In the genomic region with DNA sequence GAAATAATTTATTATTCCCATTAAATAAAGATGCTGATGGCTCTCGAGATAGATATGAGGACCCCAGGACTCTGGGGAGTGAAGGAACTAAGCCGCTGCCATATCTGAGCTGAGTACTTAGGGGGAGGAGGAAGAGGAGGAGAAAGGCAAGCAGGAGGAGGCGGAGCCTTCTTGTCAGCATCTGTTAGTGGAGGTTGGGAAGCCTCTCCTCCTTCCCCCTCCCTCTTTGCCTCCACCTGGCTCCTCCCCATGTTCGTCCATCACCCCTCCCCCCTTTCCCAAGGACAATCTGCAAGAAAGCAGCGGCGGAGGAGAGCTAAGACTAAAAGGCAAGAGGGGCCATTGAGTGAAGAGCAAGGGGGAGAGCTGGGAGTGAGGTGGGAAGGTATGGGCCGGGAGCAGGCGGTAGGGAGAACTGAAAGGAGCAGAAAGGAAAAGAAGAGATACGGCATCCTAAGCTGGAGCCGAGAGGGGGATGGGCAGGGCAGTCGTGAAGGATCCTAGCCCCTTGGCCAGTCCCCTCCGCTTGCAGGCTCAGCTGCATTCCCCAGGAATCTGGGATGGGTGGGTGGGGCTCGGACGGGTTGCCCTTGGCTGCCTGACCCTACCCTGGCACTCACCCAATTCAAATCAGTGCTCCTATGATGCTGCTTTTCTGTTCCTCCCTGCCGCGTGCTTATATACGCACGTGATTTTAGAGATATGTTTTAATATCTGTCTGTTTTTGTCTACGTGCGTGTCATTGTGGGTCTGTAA, we compare ENCODE assay signal across 8 cellular contexts. TPM values are rescaled to one million over a fixed set of nuclear protein-coding genes. Genes with fewer than 3 reads are reported as not detected.
DNase-seq lines count a peak whose midpoint lies in the region; ATAC-seq and TF ChIP-seq lines count a peak whose summit lies in the region.

A gene (plus strand): TSS at position 287 of the 756 bp plus-strand sequence. CDS start 3,411 bp downstream, outside the sequence.

- no peaks in the 10 kb centered on the region for H3K9me3 Mint-ChIP-seq in activated naive CD4-positive, alpha-beta T cell treated with anti-CD3 and anti-CD28 coated beads, Interleukin-2, amount 50 U/mL, for 24 hours

- H3K9ac ChIP-seq in SK-N-MC (ENCODE audit: insufficient read length): peak within 1 kb of the TSS; percentile 76

- peaks cover 1% of the 10 kb centered on the region for H3K27me3 Mint-ChIP-seq in activated naive CD4-positive, alpha-beta T cell treated with anti-CD3 and anti-CD28 coated beads, Interleukin-2, amount 50 U/mL, for 24 hours

- CTCF ChIA-PET in HEK293 (lab: Yijun Ruan, JAX): interaction anchor here (1.1 to 1.9 kb wide), 3 partner anchors 10 to 156 kb away, joined by 3 to 4 read pairs (median 4); a partner anchor contains a TSS

- peaks cover 0 to 20% of the 10 kb centered on the region in 2 experiments; a peak in 2 of 3 replicates for H3K36me3 ChIP-seq in HEK293 (ENCODE audit: control insufficient read depth in 2 of 2, insufficient read depth in 1 of 2, low read length in 2 of 2)
- H3K36me3 ChIP-seq in SK-N-MC (ENCODE audit: insufficient read depth, low read length): peaks cover 26% of the 10 kb centered on the region
- H3K36me3 ChIP-seq in thymus (ENCODE audit: control insufficient read depth, insufficient read depth): no peaks in the 10 kb centered on the region

- TF ChIP-seq CTCF in HEK293 (tag by site-specific recombination; IDR thresholded peaks at IDR 0.05): no peak
- TF ChIP-seq CTCF in omental fat pad (IDR thresholded peaks at IDR 0.05): peak in 1 of 3 donors; percentile 4

- DNase-seq in GM03348 (ENCODE audit: low spot score) (peak; percentile 96), MV-4-11 (lab: John Stamatoyannopoulos, UW) (peak; percentile 7), SK-N-MC (ENCODE audit: low read depth, low spot score) (peak; percentile 69), globus pallidus (ENCODE audit: low spot score) (peak; percentile 64), omental fat pad (ENCODE audit: low spot score) (peak; percentile 29)

- peak within 1 kb of the TSS; percentile 99 for H3K4me3 Mint-ChIP-seq in activated naive CD4-positive, alpha-beta T cell treated with anti-CD3 and anti-CD28 coated beads, Interleukin-2, amount 50 U/mL, for 24 hours

- H3K4me1 ChIP-seq in HEK293 (ENCODE audit: control insufficient read depth, insufficient read depth, low read length) (peaks cover 14% of the 10 kb centered on the region), thymus (ENCODE audit: control insufficient read depth, insufficient read depth, low read length) (peaks cover 10% of the 10 kb centered on the region)

- H3K27me3 ChIP-seq in thymus (ENCODE audit: control insufficient read depth, insufficient read depth): no peaks in the 10 kb centered on the region

- ATAC-seq in omental fat pad (ENCODE audit: low FRiP score): peak; percentile 99

- H3K4me3 ChIP-seq in HEK293 (ENCODE audit: low read depth, low read length) (peak within 1 kb of the TSS; percentile 59), SK-N-MC (peak within 1 kb of the TSS; percentile 86), thymus (ENCODE audit: low read length) (peak within 1 kb of the TSS; percentile 58)

- no peaks in the 10 kb centered on the region for H3K9me3 ChIP-seq in HEK293 (ENCODE audit: control insufficient read depth, insufficient read depth, low read depth, low read length)
- no peaks in the 10 kb centered on the region for H3K9me3 ChIP-seq in SK-N-MC (ENCODE audit: low read depth, low read length)
- H3K9me3 ChIP-seq in thymus (ENCODE audit: control insufficient read depth): no peaks in the 10 kb centered on the region

- H3K4me1 Mint-ChIP-seq in activated naive CD4-positive, alpha-beta T cell treated with anti-CD3 and anti-CD28 coated beads, Interleukin-2, amount 50 U/mL, for 24 hours: peaks cover 25% of the 10 kb centered on the region

- peaks cover 10% of the 10 kb centered on the region for H3K36me3 Mint-ChIP-seq in activated naive CD4-positive, alpha-beta T cell treated with anti-CD3 and anti-CD28 coated beads, Interleukin-2, amount 50 U/mL, for 24 hours

- peak within 1 kb of the TSS; percentile 97 for H3K27ac Mint-ChIP-seq in activated naive CD4-positive, alpha-beta T cell treated with anti-CD3 and anti-CD28 coated beads, Interleukin-2, amount 50 U/mL, for 24 hours

- POLR2A ChIA-PET in HEK293 (lab: Yijun Ruan, JAX): interaction anchor here (0.5 to 2.2 kb wide), 11 partner anchors 9 to 653 kb away, joined by 3 to 24 read pairs (median 5); a partner anchor contains a TSS

- peak within 1 kb of the TSS; percentile 32 for H3K27ac ChIP-seq in HEK293 (ENCODE audit: extremely low read depth, low read depth, low read length)
- no peak within 1 kb of the TSS; the same call in 1 of the 2 replicates for H3K27ac ChIP-seq in SK-N-MC
- no peak within 1 kb of the TSS for H3K27ac ChIP-seq in thymus (ENCODE audit: low read depth)

- 3% methylated on average over 20 of the region's 20 CpGs for WGBS in thymus

TF ChIP-seq in HEK293, 187 proteins besides CTCF, POLR2A, EP300 and RAD21 (continues in another document):
- TF ChIP-seq ZNF248 (tag by site-specific recombination; IDR thresholded peaks at IDR 0.05): no peak
- 0 out of 2 replicates have a peak, but pooled peaks have one; percentile 52 for TF ChIP-seq ZNF2 (tag by site-specific recombination; IDR thresholded peaks at IDR 0.05)
- no peak for TF ChIP-seq ZNF521 (tag by site-specific recombination; IDR thresholded peaks at IDR 0.05)
- TF ChIP-seq ZNF701 (tag by site-specific recombination; IDR thresholded peaks at IDR 0.05): no peak
- TF ChIP-seq ZNF114 (tag by site-specific recombination; IDR thresholded peaks at IDR 0.05): no peak
- no peak; the same call in 1 of the 2 replicates for TF ChIP-seq KLF8 (tag by site-specific recombination; IDR thresholded peaks at IDR 0.05)
- TF ChIP-seq ZBTB48 (tag by site-specific recombination; IDR thresholded peaks at IDR 0.05): peak; percentile 84
- TF ChIP-seq ZNF610 (tag by site-specific recombination; IDR thresholded peaks at IDR 0.05; ENCODE audit: borderline replicate concordance): 0 out of 2 replicates have a peak, but pooled peaks have one; percentile 50
- TF ChIP-seq, protein P1, sequence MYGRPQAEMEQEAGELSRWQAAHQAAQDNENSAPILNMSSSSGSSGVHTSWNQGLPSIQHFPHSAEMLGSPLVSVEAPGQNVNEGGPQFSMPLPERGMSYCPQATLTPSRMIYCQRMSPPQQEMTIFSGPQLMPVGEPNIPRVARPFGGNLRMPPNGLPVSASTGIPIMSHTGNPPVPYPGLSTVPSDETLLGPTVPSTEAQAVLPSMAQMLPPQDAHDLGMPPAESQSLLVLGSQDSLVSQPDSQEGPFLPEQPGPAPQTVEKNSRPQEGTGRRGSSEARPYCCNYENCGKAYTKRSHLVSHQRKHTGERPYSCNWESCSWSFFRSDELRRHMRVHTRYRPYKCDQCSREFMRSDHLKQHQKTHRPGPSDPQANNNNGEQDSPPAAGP (tag by site-specific recombination; IDR thresholded peaks at IDR 0.05): no peak
- TF ChIP-seq ZNF366 (tag by site-specific recombination; conservative IDR thresholded peaks at IDR 0.05): peak; percentile 94
- TF ChIP-seq ZNF76 (tag by site-specific recombination; IDR thresholded peaks at IDR 0.05; ENCODE audit: borderline replicate concordance, low read depth): peak; percentile 87
- TF ChIP-seq ZNF785 (tag by site-specific recombination; IDR thresholded peaks at IDR 0.05): no peak
- peak; percentile 76 for TF ChIP-seq SP2 (tag by site-specific recombination; IDR thresholded peaks at IDR 0.05)
- no peak for TF ChIP-seq FEZF1 (tag by site-specific recombination; IDR thresholded peaks at IDR 0.05)
- TF ChIP-seq, protein P2, sequence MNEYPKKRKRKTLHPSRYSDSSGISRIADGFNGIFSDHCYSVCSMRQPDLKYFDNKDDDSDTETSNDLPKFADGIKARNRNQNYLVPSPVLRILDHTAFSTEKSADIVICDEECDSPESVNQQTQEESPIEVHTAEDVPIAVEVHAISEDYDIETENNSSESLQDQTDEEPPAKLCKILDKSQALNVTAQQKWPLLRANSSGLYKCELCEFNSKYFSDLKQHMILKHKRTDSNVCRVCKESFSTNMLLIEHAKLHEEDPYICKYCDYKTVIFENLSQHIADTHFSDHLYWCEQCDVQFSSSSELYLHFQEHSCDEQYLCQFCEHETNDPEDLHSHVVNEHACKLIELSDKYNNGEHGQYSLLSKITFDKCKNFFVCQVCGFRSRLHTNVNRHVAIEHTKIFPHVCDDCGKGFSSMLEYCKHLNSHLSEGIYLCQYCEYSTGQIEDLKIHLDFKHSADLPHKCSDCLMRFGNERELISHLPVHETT (tag by site-specific recombination; IDR thresholded peaks at IDR 0.05): 0 out of 2 replicates have a peak, but pooled peaks have one; percentile 17
- TF ChIP-seq ZNF324 (tag by site-specific recombination; IDR thresholded peaks at IDR 0.05): peak; percentile 79
- TF ChIP-seq KLF1 (tag by site-specific recombination; IDR thresholded peaks at IDR 0.05): peak; percentile 52; the same call in 1 of the 2 replicates
- peak; percentile 87 for TF ChIP-seq SP3 (tag by site-specific recombination; IDR thresholded peaks at IDR 0.05)
- TF ChIP-seq ZNF121 (tag by site-specific recombination; IDR thresholded peaks at IDR 0.05): peak; percentile 88
- TF ChIP-seq, protein P3, sequence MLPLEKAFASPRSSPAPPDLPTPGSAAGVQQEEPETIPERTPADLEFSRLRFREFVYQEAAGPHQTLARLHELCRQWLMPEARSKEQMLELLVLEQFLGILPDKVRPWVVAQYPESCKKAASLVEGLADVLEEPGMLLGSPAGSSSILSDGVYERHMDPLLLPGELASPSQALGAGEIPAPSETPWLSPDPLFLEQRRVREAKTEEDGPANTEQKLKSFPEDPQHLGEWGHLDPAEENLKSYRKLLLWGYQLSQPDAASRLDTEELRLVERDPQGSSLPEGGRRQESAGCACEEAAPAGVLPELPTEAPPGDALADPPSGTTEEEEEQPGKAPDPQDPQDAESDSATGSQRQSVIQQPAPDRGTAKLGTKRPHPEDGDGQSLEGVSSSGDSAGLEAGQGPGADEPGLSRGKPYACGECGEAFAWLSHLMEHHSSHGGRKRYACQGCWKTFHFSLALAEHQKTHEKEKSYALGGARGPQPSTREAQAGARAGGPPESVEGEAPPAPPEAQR (tag by site-specific recombination; IDR thresholded peaks at IDR 0.05): 0 out of 2 replicates have a peak, but pooled peaks have one; percentile 55
- TF ChIP-seq ZNF600 (tag by site-specific recombination; IDR thresholded peaks at IDR 0.05): peak; percentile 75; the same call in 1 of the 2 replicates
- TF ChIP-seq HOXC10 (CRISPR knock-in tag; IDR thresholded peaks at IDR 0.05): no peak

RNA-seq across cellular contexts. Expression of the gene that starts here (rescaled TPM):
- 10 to 100 TPM; 24.1 to 47.7 (median 31.3) TPM for total RNA-seq in omental fat pad
- 12.8 TPM for polyA plus RNA-seq in thymus

Comparison
In these comparisons a context has a peak if more than half of its experiments do, and no peak if none do; other contexts are left out.
1. DNase-seq: peak in every context shown above with its lines; median percentile 96 in GM03348; 69 in SK-N-MC; 64 in globus pallidus; 29 in omental fat pad; 7 in MV-4-11.